In the genomic region with DNA sequence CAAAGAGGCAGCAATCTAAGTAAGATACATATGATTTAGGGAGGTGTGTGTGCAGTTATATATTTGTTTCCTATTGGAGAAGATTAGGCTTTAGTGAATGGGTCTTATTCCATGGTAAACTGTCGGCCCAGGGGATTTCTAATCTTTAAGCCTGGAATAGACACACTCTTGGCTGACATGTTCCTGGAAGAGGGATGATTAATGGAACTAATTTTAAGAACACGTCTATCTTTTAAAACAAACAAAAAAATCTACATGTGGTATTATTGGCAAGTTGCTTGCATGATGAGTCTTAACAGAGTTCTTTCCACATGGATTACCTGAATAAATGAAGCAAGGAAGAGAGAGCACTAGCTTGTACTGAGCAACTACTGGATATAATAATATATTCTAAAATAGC, we compare ENCODE assay signal across 29 cellular contexts.
"Had no signal": no experiment of that assay in that cellular context is flagged by ENCODE, and none has a peak within 500 bp of the region (broad histone marks: within the 10 kb centered on the region; RNA-seq: fewer than 3 reads in every experiment).

No MANE protein-coding gene starts in this region.

- H3K9ac ChIP-seq: neural progenitor cell had no signal

- H3K36me3 Mint-ChIP-seq: mesothelial cell of epicardium; neural progenitor cell; stimulated activated naive B cell treated with anti-CD40 and anti-IgM and Interleukin-4, amounts not matched to agents 10 μg/mL and 1 μg/mL and 100 μg/mL, for 72 hours; T-cell; type B pancreatic cell had no signal

- ATAC-seq: naive thymus-derived CD8-positive, alpha-beta T cell; stimulated activated naive B cell treated with anti-CD40 and anti-IgM and Interleukin-4, amounts not matched to agents 10 μg/mL and 1 μg/mL and 100 μg/mL, for 72 hours; T-cell had no signal

- FAIRE-seq: endometrium, TTC549 had no signal

- H3K4me3 Mint-ChIP-seq: activated naive CD8-positive, alpha-beta T cell; activated T-cell treated with anti-CD3 and anti-CD28 coated beads, Interleukin-2, amount 50 U/mL, for 24 hours; dendritic cell treated with granulocyte-macrophage colony-stimulating factor and Interleukin-4, amounts not matched to agents 40 ng/mL and 50 ng/mL, for 4 days; mesothelial cell of epicardium; naive thymus-derived CD8-positive, alpha-beta T cell; neural progenitor cell; stimulated activated naive B cell treated with anti-CD40 and anti-IgM and Interleukin-4, amounts not matched to agents 10 μg/mL and 1 μg/mL and 100 μg/mL, for 72 hours; T-cell; type B pancreatic cell had no signal

- H3K36me3 ChIP-seq: adrenal gland, ascending aorta, breast epithelium, neural progenitor cell, sigmoid colon, thoracic aorta, vagina had no signal

- H3K4me3 ChIP-seq: adrenal gland, ascending aorta, breast epithelium, lung, neural progenitor cell, sigmoid colon, thoracic aorta, vagina had no signal

- H3K27me3 ChIP-seq: adrenal gland, ascending aorta, breast epithelium, neural progenitor cell, sigmoid colon, vagina had no signal

- H3K9me3 ChIP-seq: adrenal gland, ascending aorta, breast epithelium, sigmoid colon, thoracic aorta, vagina had no signal

- H3K4me1 Mint-ChIP-seq: mesothelial cell of epicardium; naive thymus-derived CD8-positive, alpha-beta T cell; neural progenitor cell; stimulated activated naive B cell treated with anti-CD40 and anti-IgM and Interleukin-4, amounts not matched to agents 10 μg/mL and 1 μg/mL and 100 μg/mL, for 72 hours had no signal

- H3K4me2 ChIP-seq: neural progenitor cell had no signal

- H3K9me3 Mint-ChIP-seq: activated T-cell treated with anti-CD3 and anti-CD28 coated beads, Interleukin-2, amount 50 U/mL, for 24 hours; activated T-helper 2 cell treated with anti-CD3 and anti-CD28 coated beads, Interferon-gamma antibody, Interleukin-2, Interleukin-4, amounts not matched to agents 10 μg/mL and 5 μg/mL and 100 μg/mL, durations not matched to agents 14 hours and 24 hours and 36 hours; mesothelial cell of epicardium; naive thymus-derived CD8-positive, alpha-beta T cell; neural progenitor cell; stimulated activated naive B cell treated with anti-CD40 and anti-IgM and Interleukin-4, amounts not matched to agents 10 μg/mL and 1 μg/mL and 100 μg/mL, for 72 hours; T-cell; type B pancreatic cell had no signal

- H3K27me3 Mint-ChIP-seq: activated naive CD8-positive, alpha-beta T cell; activated T-cell treated with anti-CD3 and anti-CD28 coated beads, Interleukin-2, amount 50 U/mL, for 24 hours; dendritic cell treated with granulocyte-macrophage colony-stimulating factor and Interleukin-4, amounts not matched to agents 40 ng/mL and 50 ng/mL, for 4 days; naive thymus-derived CD8-positive, alpha-beta T cell; stimulated activated naive B cell treated with anti-CD40 and anti-IgM and Interleukin-4, amounts not matched to agents 10 μg/mL and 1 μg/mL and 100 μg/mL, for 72 hours; T-cell; type B pancreatic cell had no signal

- H3K4me1 ChIP-seq: adrenal gland, ascending aorta, breast epithelium, neural progenitor cell, sigmoid colon had no signal

- DNase-seq: activated CD8-positive, alpha-beta memory T cell treated with anti-CD3 and anti-CD28 coated beads for 24 hours; activated CD8-positive, alpha-beta memory T cell treated with anti-CD3 and anti-CD28 coated beads, Interleukin-2, amount 50 U/mL, for 4 hours; activated naive CD4-positive, alpha-beta T cell; activated T-cell treated with anti-CD3 and anti-CD28 coated beads, Interleukin-2, amount 50 U/mL, for 24 hours; adrenal gland; effector CD4-positive, alpha-beta T cell; foreskin melanocyte; glutamatergic neuron; islet precursor cell; naive thymus-derived CD8-positive, alpha-beta T cell; posterior cingulate gyrus; sigmoid colon; stimulated activated CD4-positive, alpha-beta T cell treated with anti-CD3 and anti-CD28 coated beads, Interleukin-2, amount 100 ng/mL, for 48 hours; stimulated activated CD8-positive, alpha-beta memory T cell treated with anti-CD3 and anti-CD28 coated beads, Interleukin-4, amount 100 ng/mL, for 48 hours; stimulated activated naive B cell treated with anti-CD40 and anti-IgM and Interleukin-4, amounts not matched to agents 10 μg/mL and 1 μg/mL and 100 μg/mL, for 72 hours; T-cell had no signal

- H3K27ac Mint-ChIP-seq: activated naive CD8-positive, alpha-beta T cell; activated T-cell treated with anti-CD3 and anti-CD28 coated beads, Interleukin-2, amount 50 U/mL, for 24 hours; activated T-helper 2 cell treated with anti-CD3 and anti-CD28 coated beads, Interferon-gamma antibody, Interleukin-2, Interleukin-4, amounts not matched to agents 10 μg/mL and 5 μg/mL and 100 μg/mL, durations not matched to agents 14 hours and 24 hours and 36 hours; dendritic cell treated with granulocyte-macrophage colony-stimulating factor and Interleukin-4, amounts not matched to agents 40 ng/mL and 50 ng/mL, for 4 days; mesothelial cell of epicardium; neural progenitor cell; stimulated activated naive B cell treated with anti-CD40 and anti-IgM and Interleukin-4, amounts not matched to agents 10 μg/mL and 1 μg/mL and 100 μg/mL, for 72 hours; type B pancreatic cell had no signal

- H2AFZ ChIP-seq: neural progenitor cell had no signal

- H3K27ac ChIP-seq: adrenal gland, ascending aorta, breast epithelium, neural progenitor cell, sigmoid colon, thoracic aorta, vagina had no signal
